5 cellular contexts compared by ENCODE assay signal in the genomic region with DNA sequence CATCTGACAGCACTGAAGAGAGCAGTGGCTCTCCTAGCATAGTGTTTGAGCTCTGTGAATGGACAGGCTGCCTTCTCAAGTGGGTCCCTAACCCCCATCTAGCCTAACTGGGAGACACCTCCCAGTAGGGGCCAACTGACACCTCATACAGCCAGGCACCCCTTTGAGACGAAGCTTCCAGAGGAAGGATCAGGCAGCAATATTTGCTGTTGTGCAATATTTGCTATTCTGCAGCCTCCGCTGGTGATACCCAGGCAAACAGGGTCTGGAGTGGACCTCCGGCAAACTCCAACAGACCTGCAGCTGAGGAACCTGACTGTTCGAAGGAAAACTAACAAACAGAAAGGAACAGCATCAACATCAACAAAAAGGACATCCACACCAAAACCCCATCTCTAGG. TPM values are rescaled to one million over a fixed set of nuclear protein-coding genes. Genes with fewer than 3 reads are reported as not detected.
"Had no signal": no experiment of that assay in that cellular context is flagged by ENCODE, and none has a peak within 500 bp of the region (broad histone marks: within the 10 kb centered on the region; RNA-seq: fewer than 3 reads in every experiment).

No MANE protein-coding gene starts in this region.

RNA-seq across cellular contexts. Expression of a gene that starts 44.0 kb away (rescaled TPM):
- total RNA-seq: HT-29, HT1080, IMR-90, K562 had no signal
- polyA plus RNA-seq: IgD-negative memory B cell, IMR-90, K562 had no signal

RNA-seq across cellular contexts. Expression of a gene that starts 59.8 kb away (rescaled TPM):
- total RNA-seq: HT1080 had no signal
